In genomic region chr20:31681128-31681727, GRCh38 we compare ENCODE assay signal across 14 cellular contexts. TPM values are rescaled to one million over a fixed set of nuclear protein-coding genes. Genes with fewer than 3 reads are reported as not detected.
DNase-seq lines count a peak whose midpoint lies in the region; ATAC-seq and TF ChIP-seq lines count a peak whose summit lies in the region.
"Had no signal": no experiment of that assay in that cellular context is flagged by ENCODE, and none has a peak within 500 bp of the region (broad histone marks: within the 10 kb centered on the region; RNA-seq: fewer than 3 reads in every experiment).

No MANE protein-coding gene starts in this region.

- H3K9me3 Mint-ChIP-seq in activated CD4-positive, alpha-beta memory T cell treated with anti-CD3 and anti-CD28 coated beads, Interleukin-2, amount 10 ng/mL, durations not matched to agents 7 days and 5 days = no peaks in the 10 kb centered on the region
- no peaks in the 10 kb centered on the region for H3K9me3 Mint-ChIP-seq in memory B cell
- H3K9me3 Mint-ChIP-seq in type B pancreatic cell = no peaks in the 10 kb centered on the region
- H3K9me3 Mint-ChIP-seq: naive B cell had no signal

- in situ Hi-C loops in HAP-1 (cut with MboI; ENCODE audit: low sequenced_read_pairs) = no loop called here

- H3K36me3 Mint-ChIP-seq in activated CD4-positive, alpha-beta memory T cell treated with anti-CD3 and anti-CD28 coated beads, Interleukin-2, amount 10 ng/mL, durations not matched to agents 7 days and 5 days (ENCODE audit: low read depth) = peaks cover 72% of the 10 kb centered on the region
- peaks cover 17% of the 10 kb centered on the region for H3K36me3 Mint-ChIP-seq in memory B cell
- peaks cover 37% of the 10 kb centered on the region for H3K36me3 Mint-ChIP-seq in type B pancreatic cell

- intact Hi-C loops in left ventricle myocardium inferior (cut with micrococcal nuclease) (no loop called here), Right ventricle myocardium superior (cut with DNase I) (no loop called here)

- no peak for ATAC-seq in Right ventricle myocardium superior (ENCODE audit: poor library complexity)
- no peak for ATAC-seq in memory B cell (ENCODE audit: low read depth)
- ATAC-seq in GM21367 (IDR thresholded peaks at IDR 0.05; ENCODE audit: unreplicated experiment) = no peak

- H3K27ac ChIP-seq in left ventricle myocardium inferior (replicated peaks) = peak overlapping the region; percentile 95

- H3K4me3 ChIP-seq in left ventricle myocardium inferior = no peak overlapping the region
- no peak overlapping the region for H3K4me3 ChIP-seq in HAP-1
- H3K4me3 ChIP-seq: MG63, smooth muscle cell had no signal

- no peaks in the 10 kb centered on the region for H3K27me3 ChIP-seq in left ventricle myocardium inferior (ENCODE audit: low read depth)
- H3K27me3 ChIP-seq in HAP-1 (ENCODE audit: low read depth) = no peaks in the 10 kb centered on the region
- H3K27me3 ChIP-seq: BE2C, MG63 had no signal

- H3K4me3 Mint-ChIP-seq in activated CD4-positive, alpha-beta memory T cell treated with anti-CD3 and anti-CD28 coated beads, Interleukin-2, amount 10 ng/mL, durations not matched to agents 7 days and 5 days = no peak overlapping the region
- no peak overlapping the region for H3K4me3 Mint-ChIP-seq in memory B cell
- H3K4me3 Mint-ChIP-seq in type B pancreatic cell = no peak overlapping the region
- H3K4me3 Mint-ChIP-seq: naive B cell had no signal

- peaks cover 100% of the 10 kb centered on the region for H3K4me1 ChIP-seq in left ventricle myocardium inferior
- H3K4me1 ChIP-seq in HAP-1 = peaks cover 32% of the 10 kb centered on the region

- peaks cover 93% of the 10 kb centered on the region for H3K4me1 Mint-ChIP-seq in activated CD4-positive, alpha-beta memory T cell treated with anti-CD3 and anti-CD28 coated beads, Interleukin-2, amount 10 ng/mL, durations not matched to agents 7 days and 5 days
- H3K4me1 Mint-ChIP-seq in memory B cell (peaks cover 42% of the 10 kb centered on the region), type B pancreatic cell (ENCODE audit: unreplicated experiment) (peaks cover 66% of the 10 kb centered on the region)

- H3K36me3 ChIP-seq in left ventricle myocardium inferior (peaks cover 26% of the 10 kb centered on the region), HAP-1 (replicated peaks) (peaks cover 9% of the 10 kb centered on the region)

- H3K9me3 ChIP-seq in left ventricle myocardium inferior (replicated peaks) = no peaks in the 10 kb centered on the region
- no peaks in the 10 kb centered on the region for H3K9me3 ChIP-seq in HAP-1
- H3K9me3 ChIP-seq: BE2C, MG63 had no signal

- peak overlapping the region; percentile 93 for H3K27ac Mint-ChIP-seq in activated CD4-positive, alpha-beta memory T cell treated with anti-CD3 and anti-CD28 coated beads, Interleukin-2, amount 10 ng/mL, durations not matched to agents 7 days and 5 days
- peak overlapping the region; percentile 31 for H3K27ac Mint-ChIP-seq in memory B cell
- peak overlapping the region; percentile 61 for H3K27ac Mint-ChIP-seq in type B pancreatic cell

- H3K27me3 Mint-ChIP-seq in activated CD4-positive, alpha-beta memory T cell treated with anti-CD3 and anti-CD28 coated beads, Interleukin-2, amount 10 ng/mL, durations not matched to agents 7 days and 5 days = no peaks in the 10 kb centered on the region
- no peaks in the 10 kb centered on the region for H3K27me3 Mint-ChIP-seq in memory B cell
- no peaks in the 10 kb centered on the region for H3K27me3 Mint-ChIP-seq in type B pancreatic cell
- H3K27me3 Mint-ChIP-seq: naive B cell had no signal

- no peak for TF ChIP-seq CTCF in left ventricle myocardium inferior (IDR thresholded peaks at IDR 0.05; ENCODE audit: borderline replicate concordance)
- no peak for TF ChIP-seq CTCF in type B pancreatic cell (conservative IDR thresholded peaks at IDR 0.05)

- CTCF ChIA-PET in activated CD4-positive, alpha-beta memory T cell treated with anti-CD3 and anti-CD28 coated beads, Interleukin-2, amount 10 ng/mL, durations not matched to agents 7 days and 5 days (lab: Charles Lee) = interaction anchor here (2.1 kb wide), 1 partner anchor 20 kb away, joined by 8 read pairs; no protein-coding TSS in a partner anchor

- DNase-seq in left ventricle myocardium inferior (no peak), Right ventricle myocardium superior (no peak), memory B cell (ENCODE audit: low spot score in 2 of 2) (no peak), type B pancreatic cell (ENCODE audit: extremely low spot score, unreplicated experiment) (no peak), SK-N-DZ (ENCODE audit: low spot score) (no peak), HAP-1 (ENCODE audit: low spot score in 2 of 2) (no peak)
- no peak for DNase-seq in activated CD4-positive, alpha-beta memory T cell treated with anti-CD3 and anti-CD28 coated beads, Interleukin-2, amount 10 ng/mL, durations not matched to agents 7 days and 5 days
- DNase-seq: BE2C, MG63, naive B cell, NCI-H2171 treated with DMSO at 0.1 percent for 48 hours had no signal

- POLR2A ChIA-PET in activated CD4-positive, alpha-beta memory T cell treated with anti-CD3 and anti-CD28 coated beads, Interleukin-2, amount 10 ng/mL, durations not matched to agents 7 days and 5 days (lab: Charles Lee) = interaction anchor here (1.9 to 2.3 kb wide), 2 partner anchors 18 to 42 kb away, joined by 9 to 13 read pairs; partner anchors contain the start of gene BCL2L1

RNA-seq across cellular contexts. Expression of gene BCL2L1, which starts 41.4 kb away (rescaled TPM):
- total RNA-seq in left ventricle myocardium inferior = 53.2 TPM
- total RNA-seq in Right ventricle myocardium superior = 48.7 TPM
- 10 to 100 TPM; 67.7 to 72.5 TPM for total RNA-seq in activated CD4-positive, alpha-beta memory T cell treated with anti-CD3 and anti-CD28 coated beads, Interleukin-2, amount 10 ng/mL, durations not matched to agents 7 days and 5 days
- 142 and 243 TPM in 2 replicates for total RNA-seq in type B pancreatic cell (ENCODE audit: low replicate concordance)
- polyA plus RNA-seq in SK-N-DZ (2014; cell fraction: cytosol; rRNA removed) = 78.5 and 86.3 TPM in 2 replicates
- 30.3 and 34.7 TPM in 2 replicates for polyA plus RNA-seq in SK-N-DZ (2014; cell fraction: nucleus; rRNA removed)

RNA-seq across cellular contexts. Expression of gene COX4I2, which starts 43.5 kb away (rescaled TPM):
- total RNA-seq in left ventricle myocardium inferior (7.6 TPM), Right ventricle myocardium superior (9.3 TPM), type B pancreatic cell (ENCODE audit: low replicate concordance) (not detected in 2 replicates)
- not detected for total RNA-seq in activated CD4-positive, alpha-beta memory T cell treated with anti-CD3 and anti-CD28 coated beads, Interleukin-2, amount 10 ng/mL, durations not matched to agents 7 days and 5 days
- 6.6 and 10.3 TPM in 2 replicates for polyA plus RNA-seq in SK-N-DZ (2014; cell fraction: cytosol; rRNA removed)
- polyA plus RNA-seq in SK-N-DZ (2014; cell fraction: nucleus; rRNA removed) = 1.2 and 1.3 TPM in 2 replicates
- total RNA-seq: OCI-LY7, smooth muscle cell had no signal

RNA-seq across cellular contexts. Expression of gene TPX2, which starts 57.9 kb away (rescaled TPM):
- total RNA-seq in left ventricle myocardium inferior (0.71 TPM), Right ventricle myocardium superior (0.97 TPM), type B pancreatic cell (ENCODE audit: low replicate concordance) (45.0 and 130 TPM in 2 replicates)
- total RNA-seq in activated CD4-positive, alpha-beta memory T cell treated with anti-CD3 and anti-CD28 coated beads, Interleukin-2, amount 10 ng/mL, durations not matched to agents 7 days and 5 days = 100 to 1,000 TPM; 137 to 138 TPM
- polyA plus RNA-seq in SK-N-DZ (2014; cell fraction: cytosol; rRNA removed) = 121 and 138 TPM in 2 replicates
- polyA plus RNA-seq in SK-N-DZ (2014; cell fraction: nucleus; rRNA removed) = 484 and 677 TPM in 2 replicates

Comparison
In these comparisons a context has a peak if more than half of its experiments do, and no peak if none do; other contexts are left out.
1. H3K27ac Mint-ChIP-seq: peak in every context shown above with its lines; median percentile 93 in activated CD4-positive, alpha-beta memory T cell treated with anti-CD3 and anti-CD28 coated beads, Interleukin-2, amount 10 ng/mL, durations not matched to agents 7 days and 5 days; 61 in type B pancreatic cell; 31 in memory B cell.
2. RNA of gene TPX2, which starts 57.9 kb away (total RNA-seq): 137 to 138 TPM in activated CD4-positive, alpha-beta memory T cell treated with anti-CD3 and anti-CD28 coated beads, Interleukin-2, amount 10 ng/mL, durations not matched to agents 7 days and 5 days and 45.0 to 130 TPM in type B pancreatic cell; 0.97 TPM in Right ventricle myocardium superior (single experiment) and 0.71 TPM in left ventricle myocardium inferior (single experiment); every median in the first group is over 10 times any median in the second.